In genomic region chr6:10369896-10370295, GRCh38 we compare ENCODE assay signal across 17 cellular contexts. TPM values are rescaled to one million over a fixed set of nuclear protein-coding genes. Genes with fewer than 3 reads are reported as not detected.
DNase-seq lines count a peak whose midpoint lies in the region; ATAC-seq, FAIRE-seq and TF ChIP-seq lines count a peak whose summit lies in the region.
"Had no signal": no experiment of that assay in that cellular context is flagged by ENCODE, and none has a peak within 500 bp of the region (broad histone marks: within the 10 kb centered on the region; RNA-seq: fewer than 3 reads in every experiment).

No MANE protein-coding gene starts in this region.

- DNase-seq in HepG2 (ENCODE audit: low spot score) (no peak), right lobe of liver (no peak), NCI-H226 (peak; percentile 55), epithelial cell of prostate (ENCODE audit: low read depth, low spot score) (peak; percentile 82), suprapubic skin (ENCODE audit: low spot score in 2 of 2) (no peak), upper lobe of right lung (no peak), NCI-H524 (lab: John Stamatoyannopoulos, UW) (no peak)
- DNase-seq in activated CD4-positive, alpha-beta T cell treated with anti-CD3 and anti-CD28 coated beads, Interleukin-2, amount 50 U/mL, for 4 hours, result no peak
- DNase-seq: activated naive CD4-positive, alpha-beta T cell treated with Interleukin-2 at 50 U/mL for 16 hours; CD4-positive, alpha-beta memory T cell; dorsolateral prefrontal cortex; GOT3; naive thymus-derived CD4-positive, alpha-beta T cell; NCI-H187; NCI-H510A treated with DMSO at 0.1 percent for 48 hours had no signal

- intact Hi-C loops in HepG2 (cut with micrococcal nuclease; ENCODE audit: unreplicated experiment), result no loop called here
- intact Hi-C loops in right lobe of liver (cut with DNase I), result no loop called here
- intact Hi-C loops in upper lobe of right lung (cut with DNase I), result no loop called here

- H3K9me3 ChIP-seq in HepG2 (ENCODE audit: low read length) (no peaks in the 10 kb centered on the region), right lobe of liver (no peaks in the 10 kb centered on the region), suprapubic skin (no peaks in the 10 kb centered on the region), upper lobe of right lung (no peaks in the 10 kb centered on the region)

- CTCF ChIA-PET in HepG2 (lab: Yijun Ruan, JAX; ENCODE audit: low intra/inter-chr PET ratio, low total read pairs), result no interaction called here

- no TSS peak for BruUV-seq in HepG2 (replicated peaks; lab: Mats Ljungman, UMichigan)

- TF ChIP-seq POLR2A in HepG2 (IDR thresholded peaks at IDR 0.05; ENCODE audit: insufficient read depth in 1 of 2, low read depth in 2 of 2, low read length in 2 of 2) (no peak), right lobe of liver (IDR thresholded peaks at IDR 0.05) (no peak), suprapubic skin (IDR thresholded peaks at IDR 0.05) (no peak)

- peaks cover 9% of the 10 kb centered on the region; the same call in 1 of the 2 replicates for H3K4me1 ChIP-seq in HepG2 (ENCODE audit: insufficient read depth, low read length)
- no peaks in the 10 kb centered on the region for H3K4me1 ChIP-seq in right lobe of liver
- no peaks in the 10 kb centered on the region for H3K4me1 ChIP-seq in suprapubic skin
- no peaks in the 10 kb centered on the region for H3K4me1 ChIP-seq in upper lobe of right lung

- no peak for ATAC-seq in HepG2
- no peak for ATAC-seq in right lobe of liver
- no peak for ATAC-seq in upper lobe of right lung
- ATAC-seq: naive thymus-derived CD4-positive, alpha-beta T cell; WTC11 had no signal

- POLR2A ChIA-PET in HepG2 (lab: Yijun Ruan, JAX), result no interaction called here

- H3K4me2 ChIP-seq in HepG2 (ENCODE audit: low read depth, low read length), result no peak overlapping the region

- WGBS in HepG2 (ENCODE audit: low lambda C conversion rate), result 39% methylated on average over 5 of the region's 5 CpGs
- 80% methylated on average over 5 of the region's 5 CpGs for WGBS in right lobe of liver (ENCODE audit: insufficient coverage, low coverage, low lambda C conversion rate, missing lambda C conversion rate)
- 74% methylated on average over 5 of the region's 5 CpGs for WGBS in suprapubic skin

- H3K9ac ChIP-seq in HepG2 (ENCODE audit: insufficient read depth, low read depth, low read length), result no peak overlapping the region

- H3K36me3 ChIP-seq in HepG2 (replicated peaks in 1 of 2; ENCODE audit: control insufficient read depth in 1 of 2, insufficient read depth in 2 of 2, low read length in 2 of 2) (no peaks in the 10 kb centered on the region), right lobe of liver (no peaks in the 10 kb centered on the region), suprapubic skin (no peaks in the 10 kb centered on the region), upper lobe of right lung (no peaks in the 10 kb centered on the region)

- no peaks in the 10 kb centered on the region for H3K79me2 ChIP-seq in HepG2 (ENCODE audit: insufficient read depth, low read length)

- H2AFZ ChIP-seq in HepG2 (ENCODE audit: low read length), result no peak overlapping the region

- H3K27me3 ChIP-seq in HepG2 (ENCODE audit: control insufficient read depth in 1 of 2, insufficient read depth in 2 of 2, low read length in 2 of 2) (peaks cover 0 to 4% of the 10 kb centered on the region in 2 experiments; a peak in 1 of 5 replicates), right lobe of liver (no peaks in the 10 kb centered on the region), suprapubic skin (no peaks in the 10 kb centered on the region), upper lobe of right lung (peaks cover 4% of the 10 kb centered on the region)

- no peak for TF ChIP-seq RAD21 in HepG2 (CRISPR knock-in tag; IDR thresholded peaks at IDR 0.05)

- H3K4me3 ChIP-seq in HepG2 (replicated peaks in 1 of 3; ENCODE audit: insufficient read depth in 1 of 3, low read depth in 2 of 3, low read length in 3 of 3), result no peak overlapping the region
- no peak overlapping the region for H3K4me3 ChIP-seq in right lobe of liver
- no peak overlapping the region for H3K4me3 ChIP-seq in suprapubic skin
- no peak overlapping the region for H3K4me3 ChIP-seq in upper lobe of right lung
- H3K4me3 ChIP-seq: dorsolateral prefrontal cortex had no signal

- no peak for FAIRE-seq in HepG2 (lab: Jason Lieb, UNC)
- FAIRE-seq: A204.1 had no signal

- TF ChIP-seq CTCF in HepG2 (CRISPR knock-in tag; IDR thresholded peaks at IDR 0.05) (no peak), right lobe of liver (IDR thresholded peaks at IDR 0.05) (no peak), suprapubic skin (IDR thresholded peaks at IDR 0.05) (no peak), upper lobe of right lung (IDR thresholded peaks at IDR 0.05) (no peak)

- no peaks in the 10 kb centered on the region for H4K20me1 ChIP-seq in HepG2 (ENCODE audit: insufficient read depth, low read length)

- no peak overlapping the region for H3K27ac ChIP-seq in HepG2 (ENCODE audit: extremely low read length, insufficient read depth, low read length)
- H3K27ac ChIP-seq in right lobe of liver, result no peak overlapping the region
- H3K27ac ChIP-seq in epithelial cell of prostate, result peak overlapping the region; percentile 43
- H3K27ac ChIP-seq in suprapubic skin, result no peak overlapping the region
- H3K27ac ChIP-seq in upper lobe of right lung, result no peak overlapping the region
- H3K27ac ChIP-seq: dorsolateral prefrontal cortex had no signal

- TF ChIP-seq EP300 in HepG2 (IDR thresholded peaks at IDR 0.05; ENCODE audit: low read depth in 2 of 2, low read length in 2 of 2) (no peak), HepG2 (CRISPR knock-in tag; IDR thresholded peaks at IDR 0.05; ENCODE audit: borderline replicate concordance) (no peak), suprapubic skin (IDR thresholded peaks at IDR 0.05) (no peak)

- in situ Hi-C loops in HepG2 (cut with HindIII; ENCODE audit: extremely low pct_ligation_motif_present, low pct_unique_long_range_greater_than_20kb), result no loop called here

TF ChIP-seq in HepG2, 621 proteins besides CTCF, POLR2A, EP300 and RAD21:
- TF ChIP-seq ZNF33B (CRISPR knock-in tag; IDR thresholded peaks at IDR 0.05), result no peak
- TF ChIP-seq CREB1 (IDR thresholded peaks at IDR 0.05), result peak; percentile 74
- TF ChIP-seq CREB1 (CRISPR knock-in tag; IDR thresholded peaks at IDR 0.05), result no peak

RNA-seq across cellular contexts. Expression of gene TFAP2A, which starts 45.0 kb away (rescaled TPM):
- not detected in 2 replicates for total RNA-seq in HepG2 (2016; rRNA removed; fragmentation: Illumina TruSeq; extraction: Trizol)
- not detected in 2 replicates for total RNA-seq in HepG2 (2016; cell fraction: cytosol; rRNA removed; fragmentation: Illumina TruSeq; extraction: Trizol; ENCODE audit: low read depth)
- not detected in 2 replicates for total RNA-seq in HepG2 (2016; cell fraction: insoluble cytoplasmic fraction; rRNA removed; fragmentation: Illumina TruSeq; extraction: Trizol)
- not detected in 2 replicates for total RNA-seq in HepG2 (2016; cell fraction: membrane; rRNA removed; fragmentation: Illumina TruSeq; extraction: Trizol)
- total RNA-seq in HepG2 (2016; cell fraction: nucleus; rRNA removed; fragmentation: Illumina TruSeq; extraction: Trizol), result not detected in 2 replicates
- polyA plus RNA-seq in HepG2 (2011; rRNA removed), result not detected in 2 replicates
- 0.04 and 0.09 TPM in 2 replicates for polyA plus RNA-seq in HepG2 (2011; cell fraction: cytosol; rRNA removed)
- polyA plus RNA-seq in HepG2 (2011; cell fraction: nucleus; rRNA removed), result not detected in 2 replicates
- not detected in 2 replicates for polyA plus RNA-seq in HepG2 (2012)
- not detected in 2 replicates for polyA plus RNA-seq in HepG2 (2016; cell fraction: cytosol; fragmentation: Illumina TruSeq; extraction: Trizol; ENCODE audit: low read depth)
- not detected in 2 replicates for polyA plus RNA-seq in HepG2 (2016; cell fraction: insoluble cytoplasmic fraction; fragmentation: Illumina TruSeq; extraction: Trizol; ENCODE audit: low read depth)
- not detected in 2 replicates for polyA plus RNA-seq in HepG2 (2016; cell fraction: membrane; fragmentation: Illumina TruSeq; extraction: Trizol; ENCODE audit: low read depth)
- polyA plus RNA-seq in HepG2 (2016; cell fraction: nucleus; fragmentation: Illumina TruSeq; extraction: Trizol; ENCODE audit: insufficient read depth, low read depth), result not detected in 2 replicates
- 48.3 TPM in 1 of 2 replicates, not detected in the other for polyA minus RNA-seq in HepG2 (2011; rRNA and poly(A)+ RNA removed; ENCODE audit: low replicate concordance)
- 0.99 and 2.1 TPM in 2 replicates for polyA minus RNA-seq in HepG2 (2011; cell fraction: cytosol; rRNA and poly(A)+ RNA removed)
- 0.25 and 1.2 TPM in 2 replicates for polyA minus RNA-seq in HepG2 (2011; cell fraction: nucleus; rRNA and poly(A)+ RNA removed)
- total RNA-seq in right lobe of liver, result under 1 TPM in 3 of 6 experiments, not detected in 3; 0.07 to 0.18 (median 0.12) TPM
- total RNA-seq in suprapubic skin, result 100 to 1,000 TPM in 1 of 4 donors, 10 to 100 TPM in 3; 86.7 to 135 (median 91.9) TPM
- total RNA-seq in upper lobe of right lung, result 1.9 TPM
- total RNA-seq: CD4-positive, alpha-beta memory T cell; naive thymus-derived CD4-positive, alpha-beta T cell had no signal
- polyA plus RNA-seq: CD4-positive, alpha-beta memory T cell; naive thymus-derived CD4-positive, alpha-beta T cell had no signal

Comparison
In these comparisons a context has a peak if more than half of its experiments do, and no peak if none do; other contexts are left out.
1. DNase-seq: peak in NCI-H226 (single experiment) and epithelial cell of prostate (single experiment); none in HepG2 (single experiment), right lobe of liver (0 of 3), suprapubic skin (0 of 2), upper lobe of right lung (single experiment), NCI-H524 (0 of 2) and activated CD4-positive, alpha-beta T cell treated with anti-CD3 and anti-CD28 coated beads, Interleukin-2, amount 50 U/mL, for 4 hours (0 of 2).
2. RNA of gene TFAP2A, which starts 45.0 kb away (total RNA-seq): 86.7 to 135 TPM in suprapubic skin; 1.9 TPM in upper lobe of right lung (single experiment), 0.07 to 0.18 TPM in right lobe of liver and not detected in HepG2; every median in the first group is over 10 times any median in the second.